ENCODE assay signal across 9 cellular contexts in genomic region chr20:49595811-49596545, GRCh38. TPM values are rescaled to one million over a fixed set of nuclear protein-coding genes. Genes with fewer than 3 reads are reported as not detected.
DNase-seq lines count a peak whose midpoint lies in the region; ATAC-seq and TF ChIP-seq lines count a peak whose summit lies in the region.
"Had no signal": no experiment of that assay in that cellular context is flagged by ENCODE, and none has a peak within 500 bp of the region (broad histone marks: within the 10 kb centered on the region; RNA-seq: fewer than 3 reads in every experiment).

No MANE protein-coding gene starts in this region.

- H3K27ac ChIP-seq in KOPT-K1 (ENCODE audit: low read depth, low read length, poor library complexity, severe bottlenecking) (peak overlapping the region; percentile 97), right atrium auricular region (peak overlapping the region; percentile 47 to 48), SK-N-SH (ENCODE audit: low read depth in 2 of 2, low read length in 1 of 2) (no peak overlapping the region)

- peak overlapping the region; percentile 96 for H3K27ac Mint-ChIP-seq in activated CD8-positive, alpha-beta T cell treated with anti-CD3 and anti-CD28 coated beads, Interleukin-2, amount 10 ng/mL, durations not matched to agents 7 days and 5 days

- H3K4me1 Mint-ChIP-seq in activated CD8-positive, alpha-beta T cell treated with anti-CD3 and anti-CD28 coated beads, Interleukin-2, amount 10 ng/mL, durations not matched to agents 7 days and 5 days (ENCODE audit: low read depth) = peaks cover 84% of the 10 kb centered on the region

- no peak for TF ChIP-seq EP300 in SK-N-SH (IDR thresholded peaks at IDR 0.05; ENCODE audit: borderline replicate concordance in 1 of 2, low read depth in 1 of 2, low read length in 1 of 2)

- H3K4me2 ChIP-seq in SK-N-SH = no peak overlapping the region

- H3K36me3 Mint-ChIP-seq in activated CD8-positive, alpha-beta T cell treated with anti-CD3 and anti-CD28 coated beads, Interleukin-2, amount 10 ng/mL, durations not matched to agents 7 days and 5 days (ENCODE audit: low read depth) = peaks cover 64% of the 10 kb centered on the region

- ATAC-seq in activated CD8-positive, alpha-beta T cell treated with anti-CD3 and anti-CD28 coated beads, Interleukin-2, amount 10 ng/mL, durations not matched to agents 7 days and 5 days = peak; percentile 57
- ATAC-seq in HG03097 (IDR thresholded peaks at IDR 0.05; ENCODE audit: low FRiP score, unreplicated experiment) = no peak
- no peak for ATAC-seq in HG03025 (IDR thresholded peaks at IDR 0.05; ENCODE audit: low FRiP score, unreplicated experiment)

- POLR2A ChIA-PET in activated CD8-positive, alpha-beta T cell treated with anti-CD3 and anti-CD28 coated beads, Interleukin-2, amount 10 ng/mL, durations not matched to agents 7 days and 5 days (lab: Charles Lee) = interaction anchor here (0.6 to 6.2 kb wide), 14 partner anchors 8 to 518 kb away, joined by 3 to 38 read pairs (median 3); no protein-coding TSS in a partner anchor
- POLR2A ChIA-PET in SK-N-SH (lab: Yijun Ruan, JAX) = no interaction called here

- TF ChIP-seq CTCF in right atrium auricular region (IDR thresholded peaks at IDR 0.05) = no peak
- no peak for TF ChIP-seq CTCF in SK-N-SH (IDR thresholded peaks at IDR 0.05)

- CTCF ChIA-PET in activated CD8-positive, alpha-beta T cell treated with anti-CD3 and anti-CD28 coated beads, Interleukin-2, amount 10 ng/mL, durations not matched to agents 7 days and 5 days (lab: Charles Lee) = interaction anchor here (1.3 to 7.1 kb wide), 7 partner anchors 9 to 54 kb away, joined by 3 to 79 read pairs (median 4); no protein-coding TSS in a partner anchor
- CTCF ChIA-PET in SK-N-SH (lab: Yijun Ruan, JAX) = interaction anchor here (1.3 to 4.2 kb wide), 6 partner anchors 12 to 292 kb away, joined by 3 to 25 read pairs (median 4); no protein-coding TSS in a partner anchor

- H3K9ac ChIP-seq in SK-N-SH = no peak overlapping the region

- DNase-seq in activated CD8-positive, alpha-beta T cell treated with anti-CD3 and anti-CD28 coated beads, Interleukin-2, amount 10 ng/mL, durations not matched to agents 7 days and 5 days = peak; percentile 78
- DNase-seq in right atrium auricular region (ENCODE audit: low spot score) (peak; percentile 68), COLO829 (ENCODE audit: low spot score) (no peak), SK-N-SH (no peak)
- DNase-seq in stimulated activated CD8-positive, alpha-beta memory T cell treated with anti-CD3 and anti-CD28 coated beads, Interleukin-4, amount 100 ng/mL, for 24 hours (ENCODE audit: low read depth) = peak; percentile 65
- DNase-seq: RPMI8226 had no signal

- H2AFZ ChIP-seq in SK-N-SH (ENCODE audit: low read depth) = no peak overlapping the region

- no peaks in the 10 kb centered on the region for H3K79me2 ChIP-seq in SK-N-SH (ENCODE audit: insufficient read depth)

- WGBS in SK-N-SH (ENCODE audit: low lambda C conversion rate) = 87% methylated on average over 9 of the region's 15 CpGs

- H4K20me1 ChIP-seq in SK-N-SH (ENCODE audit: insufficient read depth) = no peaks in the 10 kb centered on the region

- H3K9me3 ChIP-seq in KOPT-K1 (ENCODE audit: insufficient read depth, low read length, poor library complexity, severe bottlenecking) (peaks cover 8% of the 10 kb centered on the region), right atrium auricular region (no peaks in the 10 kb centered on the region), SK-N-SH (no peaks in the 10 kb centered on the region)

- H3K27me3 Mint-ChIP-seq in activated CD8-positive, alpha-beta T cell treated with anti-CD3 and anti-CD28 coated beads, Interleukin-2, amount 10 ng/mL, durations not matched to agents 7 days and 5 days (ENCODE audit: low read depth) = no peaks in the 10 kb centered on the region

- H3K36me3 ChIP-seq in KOPT-K1 (ENCODE audit: insufficient read depth, low read length) = no peaks in the 10 kb centered on the region
- H3K36me3 ChIP-seq in right atrium auricular region = no peaks in the 10 kb centered on the region
- H3K36me3 ChIP-seq in SK-N-SH (replicated peaks in 1 of 2; ENCODE audit: control insufficient read depth in 1 of 2, insufficient read depth in 2 of 2, low read length in 1 of 2) = no peaks in the 10 kb centered on the region

- TF ChIP-seq RAD21 in SK-N-SH (IDR thresholded peaks at IDR 0.05; ENCODE audit: low read length) = no peak

- H3K4me3 Mint-ChIP-seq in activated CD8-positive, alpha-beta T cell treated with anti-CD3 and anti-CD28 coated beads, Interleukin-2, amount 10 ng/mL, durations not matched to agents 7 days and 5 days = peak overlapping the region; percentile 81

- no peaks in the 10 kb centered on the region for H3K9me2 ChIP-seq in SK-N-SH

- no peaks in the 10 kb centered on the region for H3F3A ChIP-seq in SK-N-SH (replicated peaks; ENCODE audit: insufficient read depth)

- H3K27me3 ChIP-seq in right atrium auricular region (no peaks in the 10 kb centered on the region), SK-N-SH (ENCODE audit: insufficient read depth) (no peaks in the 10 kb centered on the region)

- no peak overlapping the region for H3K4me3 ChIP-seq in right atrium auricular region
- H3K4me3 ChIP-seq in SK-N-SH (ENCODE audit: low read depth in 2 of 2, low read length in 1 of 2) = no peak overlapping the region

- H3K9me3 Mint-ChIP-seq in activated CD8-positive, alpha-beta T cell treated with anti-CD3 and anti-CD28 coated beads, Interleukin-2, amount 10 ng/mL, durations not matched to agents 7 days and 5 days (ENCODE audit: insufficient read depth) = no peaks in the 10 kb centered on the region

- H3K4me1 ChIP-seq in right atrium auricular region (peaks cover 0 to 41% of the 10 kb centered on the region in 2 donors), SK-N-SH (ENCODE audit: control insufficient read depth in 1 of 2, insufficient read depth in 2 of 2, low read depth in 1 of 2, low read length in 1 of 2) (peaks cover 0 to 5% of the 10 kb centered on the region in 2 experiments; a peak in 1 of 4 replicates)

TF ChIP-seq in SK-N-SH, 30 proteins besides CTCF, POLR2A, EP300 and RAD21:
- TF ChIP-seq TCF12 (IDR thresholded peaks at IDR 0.05) (no peak), PBX3 (IDR thresholded peaks at IDR 0.05) (no peak), IRF3 (IDR thresholded peaks at IDR 0.05; ENCODE audit: low read depth, low read length) (no peak), NFIC (IDR thresholded peaks at IDR 0.05; ENCODE audit: borderline replicate concordance) (no peak), USF1 (IDR thresholded peaks at IDR 0.05; ENCODE audit: borderline replicate concordance, low read depth) (no peak), FOXM1 (IDR thresholded peaks at IDR 0.05; ENCODE audit: low read depth) (no peak), TAF1 (IDR thresholded peaks at IDR 0.05; ENCODE audit: borderline replicate concordance, low read depth, low read length) (no peak)

RNA-seq across cellular contexts. Expression of gene PTGIS, which starts 28.0 kb away (rescaled TPM):
- 1 to 10 TPM; 1.9 to 2.5 TPM for total RNA-seq in activated CD8-positive, alpha-beta T cell treated with anti-CD3 and anti-CD28 coated beads, Interleukin-2, amount 10 ng/mL, durations not matched to agents 7 days and 5 days
- 100 to 1,000 TPM in 1 of 2 donors, 10 to 100 TPM in 1; 59.8 to 169 TPM for total RNA-seq in right atrium auricular region
- polyA plus RNA-seq in SK-N-SH (2012; rRNA removed) = 0.67 and 1.0 TPM in 2 replicates
- 0.45 and 0.52 TPM in 2 replicates for polyA plus RNA-seq in SK-N-SH (2012; cell fraction: cytosol; rRNA removed)
- 0.49 and 0.54 TPM in 2 replicates for polyA plus RNA-seq in SK-N-SH (2012; cell fraction: nucleus; rRNA removed)

Comparison
In these comparisons a context has a peak if more than half of its experiments do, and no peak if none do; other contexts are left out.
1. H3K27ac ChIP-seq: peak in KOPT-K1 (single experiment) and right atrium auricular region (2 of 2); none in SK-N-SH (0 of 2).
2. DNase-seq: peak in activated CD8-positive, alpha-beta T cell treated with anti-CD3 and anti-CD28 coated beads, Interleukin-2, amount 10 ng/mL, durations not matched to agents 7 days and 5 days (single experiment), right atrium auricular region (single experiment) and stimulated activated CD8-positive, alpha-beta memory T cell treated with anti-CD3 and anti-CD28 coated beads, Interleukin-4, amount 100 ng/mL, for 24 hours (single experiment); none in COLO829 (single experiment) and SK-N-SH (single experiment).
3. RNA of gene PTGIS, which starts 28.0 kb away (total RNA-seq): 59.8 to 169 TPM in right atrium auricular region; 1.9 to 2.5 TPM in activated CD8-positive, alpha-beta T cell treated with anti-CD3 and anti-CD28 coated beads, Interleukin-2, amount 10 ng/mL, durations not matched to agents 7 days and 5 days; every median in the first group is over 10 times any median in the second.